ENCODE assay signal across 9 cellular contexts in the genomic region with DNA sequence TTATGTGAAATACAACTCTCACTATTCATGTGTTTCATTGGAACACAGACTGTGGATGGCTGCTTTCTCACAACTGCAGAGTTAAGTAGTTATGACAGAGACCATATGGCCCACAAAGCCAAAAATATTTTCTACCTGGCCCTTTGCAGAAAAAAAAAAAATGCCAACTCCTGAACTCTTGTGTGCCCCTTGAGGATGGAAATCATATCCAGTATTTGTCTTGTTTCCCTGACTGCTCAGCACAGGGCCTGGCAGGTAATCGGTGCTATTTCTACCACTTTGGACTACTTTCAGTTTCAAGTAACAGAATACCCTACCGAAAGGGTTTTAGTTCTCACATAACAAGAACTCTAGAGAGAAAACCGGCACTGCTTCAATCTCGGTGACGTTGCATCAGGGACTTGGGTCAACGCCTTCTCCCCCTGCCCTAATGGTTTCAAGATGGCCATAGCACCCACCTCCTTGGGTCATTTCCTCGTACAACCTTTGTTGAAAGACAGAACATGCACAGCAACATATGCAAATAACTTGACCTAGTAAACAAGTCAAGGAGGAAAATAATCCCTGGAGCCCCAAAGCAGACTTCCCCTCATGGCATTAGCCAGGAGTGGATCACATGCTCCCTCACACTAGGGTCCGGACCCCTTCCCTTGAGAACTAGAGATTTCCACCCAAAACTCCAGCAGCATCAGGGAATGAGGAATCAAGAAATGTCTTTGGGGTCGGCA. TPM values are rescaled to one million over a fixed set of nuclear protein-coding genes. Genes with fewer than 3 reads are reported as not detected.
DNase-seq lines count a peak whose midpoint lies in the region; ATAC-seq and TF ChIP-seq lines count a peak whose summit lies in the region.
"Had no signal": no experiment of that assay in that cellular context is flagged by ENCODE, and none has a peak within 500 bp of the region (broad histone marks: within the 10 kb centered on the region; RNA-seq: fewer than 3 reads in every experiment).

No MANE protein-coding gene starts in this region.

- DNase-seq in GM10248 (ENCODE audit: extremely low spot score) (peak; percentile 75), epithelial cell of proximal tubule (ENCODE audit: low read depth) (no peak), NCI-H1417 treated with DMSO at 0.1 percent for 48 hours (lab: John Stamatoyannopoulos, UW) (no peak), NCI-H526 (lab: John Stamatoyannopoulos, UW) (no peak), erythroblast (lab: John Stamatoyannopoulos, UW) (no peak), NCI-H1105 treated with DMSO at 0.1 percent for 48 hours (lab: John Stamatoyannopoulos, UW) (no peak)
- DNase-seq: Caco-2 had no signal

- TF ChIP-seq POLR2A in erythroblast (IDR thresholded peaks at IDR 0.05; ENCODE audit: low read length) = no peak

- no peak for TF ChIP-seq CTCF in GM10248 (IDR thresholded peaks at IDR 0.05; ENCODE audit: control extremely low read depth, extremely low read depth, low read depth, missing control alignments)
- peak; percentile 17 for TF ChIP-seq CTCF in epithelial cell of proximal tubule (conservative IDR thresholded peaks at IDR 0.05; ENCODE audit: low read depth, low read length)

- POLR2A ChIA-PET in GM10248 (lab: Yijun Ruan, JAX) = no interaction called here

- CTCF ChIA-PET in GM10248 (lab: Yijun Ruan, JAX) = no interaction called here

- ATAC-seq in GM19467 (IDR thresholded peaks at IDR 0.05; ENCODE audit: unreplicated experiment) = peak; percentile 64
- peak; percentile 92 for ATAC-seq in HG03342 (IDR thresholded peaks at IDR 0.05; ENCODE audit: unreplicated experiment)

- no peak overlapping the region for H3K4me3 ChIP-seq in epithelial cell of proximal tubule (ENCODE audit: low read depth, low read length)

RNA-seq across cellular contexts. Expression of a gene that starts 11.8 kb away (rescaled TPM):
- total RNA-seq in epithelial cell of proximal tubule = 10.6 and 10.9 TPM in 2 replicates

RNA-seq across cellular contexts. Expression of a gene that starts 52.9 kb away (rescaled TPM):
- total RNA-seq in epithelial cell of proximal tubule = 22.2 and 62.5 TPM in 2 replicates
